In genomic region chr1:42681771-42682483, GRCh38 we compare ENCODE assay signal across 8 cellular contexts. TPM values are rescaled to one million over a fixed set of nuclear protein-coding genes. Genes with fewer than 3 reads are reported as not detected.
DNase-seq lines count a peak whose midpoint lies in the region; ATAC-seq, FAIRE-seq and TF ChIP-seq lines count a peak whose summit lies in the region.

TSS of gene YBX1 (plus strand) at chr1:42682418. CDS start at chr1:42682566, 148 bp downstream.

- H3K27me3 Mint-ChIP-seq in activated T-cell treated with anti-CD3 and anti-CD28 coated beads, Interleukin-2, amount 50 U/mL, for 72 hours (ENCODE audit: low read depth), result no peaks in the 10 kb centered on the region

- peak; percentile 97 for DNase-seq in DMS79 (lab: John Stamatoyannopoulos, UW)
- peak; percentile 98 for DNase-seq in RCC 7860 (ENCODE audit: low spot score)
- peak; percentile 95 to 96 for DNase-seq in activated T-cell treated with anti-CD3 and anti-CD28 coated beads, Interleukin-2, amount 50 U/mL, for 72 hours
- peak; percentile 90 for DNase-seq in esophagus squamous epithelium (lab: John Stamatoyannopoulos, UW)
- DNase-seq in myocyte (ENCODE audit: low read depth), result peak; percentile 99
- peak; percentile 81 to 90 for DNase-seq in stimulated activated CD8-positive, alpha-beta memory T cell treated with anti-CD3 and anti-CD28 coated beads, Interleukin-7, amount 100 ng/mL, for 48 hours (ENCODE audit: extremely low read depth in 1 of 2, low read depth in 1 of 2)

- H3K4me3 Mint-ChIP-seq in activated T-cell treated with anti-CD3 and anti-CD28 coated beads, Interleukin-2, amount 50 U/mL, for 72 hours, result peak within 1 kb of the TSS; percentile 95 to 99

- no peaks in the 10 kb centered on the region for H3K9me3 Mint-ChIP-seq in activated T-cell treated with anti-CD3 and anti-CD28 coated beads, Interleukin-2, amount 50 U/mL, for 72 hours

- FAIRE-seq in RCC 7860 (lab: Jason Lieb, UNC), result peak; percentile 88

- intact Hi-C loops in esophagus squamous epithelium (cut with DNase I), result no loop called here

- H3K36me3 Mint-ChIP-seq in activated T-cell treated with anti-CD3 and anti-CD28 coated beads, Interleukin-2, amount 50 U/mL, for 72 hours (ENCODE audit: insufficient read depth in 2 of 2), result peaks cover 16 to 19% of the 10 kb centered on the region in 2 donors

- H3K4me3 ChIP-seq in esophagus squamous epithelium, result peak within 1 kb of the TSS; percentile 75 to 97 (median 86)

- H3K4me1 Mint-ChIP-seq in activated T-cell treated with anti-CD3 and anti-CD28 coated beads, Interleukin-2, amount 50 U/mL, for 72 hours (ENCODE audit: low read depth), result peaks cover 49% of the 10 kb centered on the region

- H3K27ac ChIP-seq in KOPT-K1 (ENCODE audit: low read depth, low read length, poor library complexity, severe bottlenecking) (peak within 1 kb of the TSS; percentile 92), esophagus squamous epithelium (peak within 1 kb of the TSS; percentile 90 to 99 (median 96))

- peak within 1 kb of the TSS; percentile 99 for H3K27ac Mint-ChIP-seq in activated T-cell treated with anti-CD3 and anti-CD28 coated beads, Interleukin-2, amount 50 U/mL, for 72 hours

- TF ChIP-seq POLR2A in esophagus squamous epithelium (IDR thresholded peaks at IDR 0.05), result peak in 3 of 4 donors; percentile 63 to 87 (median 79)

- TF ChIP-seq CTCF in esophagus squamous epithelium (IDR thresholded peaks at IDR 0.05), result no peak

- 0% methylated on average over 17 to 43 of the region's 53 CpGs for WGBS in esophagus squamous epithelium, 2 donors

- peaks cover 44% of the 10 kb centered on the region for H3K36me3 ChIP-seq in KOPT-K1 (ENCODE audit: insufficient read depth, low read length)
- no peaks in the 10 kb centered on the region for H3K36me3 ChIP-seq in esophagus squamous epithelium

- H3K27me3 ChIP-seq in esophagus squamous epithelium, result no peaks in the 10 kb centered on the region

- no peaks in the 10 kb centered on the region for H3K9me3 ChIP-seq in KOPT-K1 (ENCODE audit: insufficient read depth, low read length, poor library complexity, severe bottlenecking)
- no peaks in the 10 kb centered on the region for H3K9me3 ChIP-seq in esophagus squamous epithelium

- ATAC-seq in GM21786 (IDR thresholded peaks at IDR 0.05; ENCODE audit: unreplicated experiment), result peak; percentile 94
- peak; percentile 92 to 93 for ATAC-seq in activated T-cell treated with anti-CD3 and anti-CD28 coated beads, Interleukin-2, amount 50 U/mL, for 72 hours (replicated peaks in 1 of 2)

- H3K4me1 ChIP-seq in esophagus squamous epithelium, result peaks cover 18 to 55% (median 45%) of the 10 kb centered on the region in 3 donors

RNA-seq across cellular contexts. Expression of gene YBX1, which starts in this region (rescaled TPM):
- 100 to 1,000 TPM; 486 to 615 TPM for total RNA-seq in activated T-cell treated with anti-CD3 and anti-CD28 coated beads, Interleukin-2, amount 50 U/mL, for 72 hours
- total RNA-seq in esophagus squamous epithelium, result 100 to 1,000 TPM; 338 to 569 (median 531) TPM
- total RNA-seq in myocyte, result 958 and 1,013 TPM in 2 replicates
- 904 TPM for polyA plus RNA-seq in myocyte (2012)

Comparison
In these comparisons a context has a peak if more than half of its experiments do, and no peak if none do; other contexts are left out.
1. Peak in every context shown above with its lines: DNase-seq, ATAC-seq, H3K4me3 ChIP-seq and H3K27ac ChIP-seq.